In genomic region chr20:46400828-46401477, GRCh38 we compare ENCODE assay signal across 8 cellular contexts. TPM values are rescaled to one million over a fixed set of nuclear protein-coding genes. Genes with fewer than 3 reads are reported as not detected.
DNase-seq lines count a peak whose midpoint lies in the region; ATAC-seq and TF ChIP-seq lines count a peak whose summit lies in the region.

No MANE protein-coding gene starts in this region.

- intact Hi-C loops in dendritic cell treated with granulocyte-macrophage colony-stimulating factor and Interleukin-4, amounts not matched to agents 40 ng/mL and 50 ng/mL, for 4 days (cut with micrococcal nuclease) = no loop called here

- H3K4me1 Mint-ChIP-seq in dendritic cell treated with granulocyte-macrophage colony-stimulating factor and Interleukin-4, amounts not matched to agents 40 ng/mL and 50 ng/mL, for 4 days (ENCODE audit: low read depth) = peaks cover 78% of the 10 kb centered on the region
- peaks cover 37% of the 10 kb centered on the region for H3K4me1 Mint-ChIP-seq in neural crest cell

- no peaks in the 10 kb centered on the region for H3K9me3 Mint-ChIP-seq in dendritic cell treated with granulocyte-macrophage colony-stimulating factor and Interleukin-4, amounts not matched to agents 40 ng/mL and 50 ng/mL, for 4 days
- H3K9me3 Mint-ChIP-seq in neural crest cell = no peaks in the 10 kb centered on the region

- no peak for ATAC-seq in GM18511 (IDR thresholded peaks at IDR 0.05; ENCODE audit: unreplicated experiment)

- peaks cover 15% of the 10 kb centered on the region for H3K36me3 Mint-ChIP-seq in dendritic cell treated with granulocyte-macrophage colony-stimulating factor and Interleukin-4, amounts not matched to agents 40 ng/mL and 50 ng/mL, for 4 days (ENCODE audit: low read depth)
- H3K36me3 Mint-ChIP-seq in neural crest cell (ENCODE audit: low read depth) = no peaks in the 10 kb centered on the region

- H3K4me3 ChIP-seq in SK-N-MC = peak overlapping the region; percentile 49

- peak overlapping the region; percentile 87 for H3K27ac ChIP-seq in SK-N-MC

- no peaks in the 10 kb centered on the region; the same call in 1 of the 2 replicates for H3K36me3 ChIP-seq in SK-N-MC (ENCODE audit: insufficient read depth, low read length)

- no peaks in the 10 kb centered on the region for H3K9me3 ChIP-seq in SK-N-MC (ENCODE audit: low read depth, low read length)

- peak; percentile 26 for DNase-seq in G401 (ENCODE audit: low spot score)
- DNase-seq in SK-N-MC (ENCODE audit: low read depth, low spot score) = no peak
- DNase-seq in neural crest cell (ENCODE audit: low read depth, low spot score) = no peak
- DNase-seq in LoVo (ENCODE audit: low spot score) = no peak
- DNase-seq in NCI-H2029 (lab: John Stamatoyannopoulos, UW) = no peak
- DNase-seq in NCI-H1048 (lab: John Stamatoyannopoulos, UW) = no peak

- H3K4me3 Mint-ChIP-seq in dendritic cell treated with granulocyte-macrophage colony-stimulating factor and Interleukin-4, amounts not matched to agents 40 ng/mL and 50 ng/mL, for 4 days = peak overlapping the region; percentile 7
- peak overlapping the region; percentile 7 for H3K4me3 Mint-ChIP-seq in neural crest cell

- peak overlapping the region; percentile 53 for H3K27ac Mint-ChIP-seq in dendritic cell treated with granulocyte-macrophage colony-stimulating factor and Interleukin-4, amounts not matched to agents 40 ng/mL and 50 ng/mL, for 4 days
- H3K27ac Mint-ChIP-seq in neural crest cell (ENCODE audit: unreplicated experiment) = no peak overlapping the region

- H3K27me3 Mint-ChIP-seq in dendritic cell treated with granulocyte-macrophage colony-stimulating factor and Interleukin-4, amounts not matched to agents 40 ng/mL and 50 ng/mL, for 4 days = no peaks in the 10 kb centered on the region
- no peaks in the 10 kb centered on the region for H3K27me3 Mint-ChIP-seq in neural crest cell (ENCODE audit: low read depth)

- no peak overlapping the region for H3K9ac ChIP-seq in SK-N-MC (ENCODE audit: insufficient read length)

- in situ Hi-C loops in G401 (cut with HindIII; ENCODE audit: low sequenced_read_pairs) = no loop called here

- no peak for TF ChIP-seq CTCF in neural crest cell (conservative IDR thresholded peaks at IDR 0.05)

RNA-seq across cellular contexts. Expression of gene ELMO2, which starts 5.5 kb away (rescaled TPM):
- total RNA-seq in G401 (2014; rRNA removed; shearing (Covaris generic)) = 18.7 and 45.5 TPM in 2 replicates
- 62.4 and 70.1 TPM in 2 replicates for total RNA-seq in neural crest cell
